Comparison of ENCODE assay signal across 9 cellular contexts in genomic region chr11:107590460-107591097, GRCh38. TPM values are rescaled to one million over a fixed set of nuclear protein-coding genes. Genes with fewer than 3 reads are reported as not detected.
DNase-seq lines count a peak whose midpoint lies in the region; ATAC-seq, FAIRE-seq and TF ChIP-seq lines count a peak whose summit lies in the region.
"Had no signal": no experiment of that assay in that cellular context is flagged by ENCODE, and none has a peak within 500 bp of the region (broad histone marks: within the 10 kb centered on the region; RNA-seq: fewer than 3 reads in every experiment).

No MANE protein-coding gene starts in this region.

- H3K9me3 ChIP-seq in OCI-LY3 (ENCODE audit: insufficient read depth, low read length): no peaks in the 10 kb centered on the region
- H3K9me3 ChIP-seq in neural progenitor cell (ENCODE audit: low read depth): no peaks in the 10 kb centered on the region

- peaks cover 14% of the 10 kb centered on the region for H3K27me3 ChIP-seq in OCI-LY3 (ENCODE audit: low read depth, low read length)
- peaks cover 98% of the 10 kb centered on the region for H3K27me3 ChIP-seq in neural progenitor cell

- H3K9me3 Mint-ChIP-seq in endothelial cell (ENCODE audit: unreplicated experiment) (no peaks in the 10 kb centered on the region), neural progenitor cell (no peaks in the 10 kb centered on the region)

- H2AFZ ChIP-seq in OCI-LY3 (ENCODE audit: low read depth, low read length) (peak overlapping the region; percentile 70), neural progenitor cell (replicated peaks) (peak overlapping the region; percentile 88)

- H3K4me2 ChIP-seq in OCI-LY3 (ENCODE audit: low read length) (peak overlapping the region; percentile 82), neural progenitor cell (peak overlapping the region; percentile 91)

- H3K4me3 Mint-ChIP-seq in endothelial cell (ENCODE audit: unreplicated experiment): peak overlapping the region; percentile 87
- H3K4me3 Mint-ChIP-seq in neural progenitor cell: peak overlapping the region; percentile 94

- H3K4me1 Mint-ChIP-seq in endothelial cell (ENCODE audit: unreplicated experiment) (peaks cover 10% of the 10 kb centered on the region), neural progenitor cell (peaks cover 28% of the 10 kb centered on the region)

- H3K27me3 Mint-ChIP-seq in endothelial cell (ENCODE audit: unreplicated experiment): peaks cover 17% of the 10 kb centered on the region
- peaks cover 57% of the 10 kb centered on the region for H3K27me3 Mint-ChIP-seq in neural progenitor cell (ENCODE audit: insufficient read depth, low read depth)

- H3K4me1 ChIP-seq in OCI-LY3 (ENCODE audit: low read length) (no peaks in the 10 kb centered on the region), neural progenitor cell (peaks cover 4% of the 10 kb centered on the region)

- peaks cover 22% of the 10 kb centered on the region for H3F3A ChIP-seq in neural progenitor cell (ENCODE audit: low read depth)

- DNase-seq in endothelial cell (ENCODE audit: low spot score): no peak
- peak; percentile 22 for DNase-seq in neural progenitor cell (ENCODE audit: low spot score)
- DNase-seq in RCC 7860 (ENCODE audit: low spot score): no peak
- DNase-seq in KG1 (lab: John Stamatoyannopoulos, UW): no peak
- no peak for DNase-seq in occipital lobe (lab: John Stamatoyannopoulos, UW)
- DNase-seq in NCI-H2029 (lab: John Stamatoyannopoulos, UW): no peak

- peak; percentile 6 for ATAC-seq in GM19463 (IDR thresholded peaks at IDR 0.05; ENCODE audit: unreplicated experiment)

- TF ChIP-seq CTCF in OCI-LY3 (IDR thresholded peaks at IDR 0.05; ENCODE audit: low read depth, low read length): no peak
- no peak for TF ChIP-seq CTCF in endothelial cell (IDR thresholded peaks at IDR 0.05; ENCODE audit: unreplicated experiment)
- no peak for TF ChIP-seq CTCF in neural progenitor cell (IDR thresholded peaks at IDR 0.05)

- no peak overlapping the region for H3K27ac ChIP-seq in OCI-LY3 (ENCODE audit: low read length)
- H3K27ac ChIP-seq in neural progenitor cell: no peak overlapping the region

- no peaks in the 10 kb centered on the region for H3K36me3 Mint-ChIP-seq in endothelial cell (ENCODE audit: low read depth, unreplicated experiment)
- H3K36me3 Mint-ChIP-seq in neural progenitor cell: no peaks in the 10 kb centered on the region

- no peaks in the 10 kb centered on the region for H3K36me3 ChIP-seq in OCI-LY3 (replicated peaks; ENCODE audit: low read depth, low read length)
- no peaks in the 10 kb centered on the region for H3K36me3 ChIP-seq in neural progenitor cell

- H3K27ac Mint-ChIP-seq in endothelial cell (ENCODE audit: unreplicated experiment): no peak overlapping the region
- no peak overlapping the region for H3K27ac Mint-ChIP-seq in neural progenitor cell

- H3K4me3 ChIP-seq in OCI-LY3 (ENCODE audit: low read length) (peak overlapping the region; percentile 82), neural progenitor cell (peak overlapping the region; percentile 75)

- no peak for FAIRE-seq in RCC 7860 (lab: Jason Lieb, UNC)

- H4K20me1 ChIP-seq in OCI-LY3 (ENCODE audit: insufficient read depth, low read length) (no peaks in the 10 kb centered on the region), neural progenitor cell (ENCODE audit: low read depth) (peaks cover 36% of the 10 kb centered on the region)

- H3K79me2 ChIP-seq in OCI-LY3 (ENCODE audit: low read length): no peaks in the 10 kb centered on the region
- no peaks in the 10 kb centered on the region for H3K79me2 ChIP-seq in neural progenitor cell (ENCODE audit: low read depth)

- H3K9ac ChIP-seq in OCI-LY3 (ENCODE audit: low read length) (no peak overlapping the region; the same call in 1 of the 2 replicates), neural progenitor cell (no peak overlapping the region)

RNA-seq across cellular contexts. Expression of gene ELMOD1, which starts 0.4 kb away (rescaled TPM):
- total RNA-seq in endothelial cell (ENCODE audit: unreplicated experiment) (0.51 TPM), neural progenitor cell (ENCODE audit: low replicate concordance) (0.19 TPM in 1 of 2 replicates, not detected in the other), occipital lobe (95.5 TPM)
- total RNA-seq: T-helper 1 cell treated with Interleukin-12 subunit alpha and Interleukin-12 subunit beta and Interleukin-4 antibody, amounts not matched to agents 30 ng/mL and 1 ng/mL, for 36 hours had no signal

RNA-seq across cellular contexts. Expression of gene ALKBH8, which starts 25.0 kb away (rescaled TPM):
- total RNA-seq in endothelial cell (ENCODE audit: unreplicated experiment): 8.4 TPM
- 7.0 and 11.8 TPM in 2 replicates for total RNA-seq in neural progenitor cell (ENCODE audit: low replicate concordance)
- 20.1 TPM for total RNA-seq in occipital lobe

Comparison
In these comparisons a context has a peak if more than half of its experiments do, and no peak if none do; other contexts are left out.
1. RNA of gene ELMOD1, which starts 0.4 kb away (total RNA-seq): 95.5 TPM in occipital lobe (single experiment); 0.51 TPM in endothelial cell (single experiment) and 0.19 TPM in neural progenitor cell; every median in the first group is over 10 times any median in the second.